Comparison of ENCODE assay signal across 10 cellular contexts in the genomic region with DNA sequence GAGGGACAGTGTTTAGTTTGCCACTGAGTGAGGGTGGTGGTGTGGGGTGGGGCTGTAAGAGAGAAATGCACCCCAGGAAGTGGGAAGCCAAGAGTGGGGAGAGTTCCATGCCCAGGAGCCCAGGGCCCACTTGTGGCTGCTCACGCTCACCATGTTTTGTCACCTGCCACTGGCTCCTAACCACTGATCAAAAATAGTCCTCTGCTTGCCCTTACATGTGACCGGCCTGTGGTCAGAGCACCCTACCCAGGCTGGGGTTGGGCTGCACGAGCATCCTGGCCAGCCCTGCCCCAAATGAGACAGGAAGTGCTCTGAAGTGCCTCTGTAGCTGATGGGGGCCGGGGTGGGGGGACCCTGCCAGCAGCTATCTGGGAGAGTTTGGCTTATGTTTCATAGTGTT.
DNase-seq lines count a peak whose midpoint lies in the region; ATAC-seq lines count a peak whose summit lies in the region.
"Had no signal": no experiment of that assay in that cellular context is flagged by ENCODE, and none has a peak within 500 bp of the region (broad histone marks: within the 10 kb centered on the region; RNA-seq: fewer than 3 reads in every experiment).

No MANE protein-coding gene starts in this region.

- H3K27me3 Mint-ChIP-seq in activated CD4-positive, alpha-beta memory T cell treated with anti-CD3 and anti-CD28 coated beads, Interleukin-2, amount 10 ng/mL, durations not matched to agents 7 days and 5 days = peaks cover 6% of the 10 kb centered on the region
- H3K27me3 Mint-ChIP-seq in stimulated activated naive B cell treated with anti-CD40 and anti-IgM and Interleukin-4, amounts not matched to agents 10 μg/mL and 1 μg/mL and 100 μg/mL, for 72 hours = peaks cover 11 to 16% of the 10 kb centered on the region in 2 donors

- H3K4me3 Mint-ChIP-seq in activated CD4-positive, alpha-beta memory T cell treated with anti-CD3 and anti-CD28 coated beads, Interleukin-2, amount 10 ng/mL, durations not matched to agents 7 days and 5 days = no peak overlapping the region
- peak overlapping the region in 1 of 2 donors; percentile 27 for H3K4me3 Mint-ChIP-seq in stimulated activated naive B cell treated with anti-CD40 and anti-IgM and Interleukin-4, amounts not matched to agents 10 μg/mL and 1 μg/mL and 100 μg/mL, for 72 hours
- H3K4me3 Mint-ChIP-seq: brain had no signal

- H3K9me3 Mint-ChIP-seq in activated CD4-positive, alpha-beta memory T cell treated with anti-CD3 and anti-CD28 coated beads, Interleukin-2, amount 10 ng/mL, durations not matched to agents 7 days and 5 days = no peaks in the 10 kb centered on the region
- H3K9me3 Mint-ChIP-seq in stimulated activated naive B cell treated with anti-CD40 and anti-IgM and Interleukin-4, amounts not matched to agents 10 μg/mL and 1 μg/mL and 100 μg/mL, for 72 hours = no peaks in the 10 kb centered on the region

- no peaks in the 10 kb centered on the region for H3K36me3 Mint-ChIP-seq in activated CD4-positive, alpha-beta memory T cell treated with anti-CD3 and anti-CD28 coated beads, Interleukin-2, amount 10 ng/mL, durations not matched to agents 7 days and 5 days (ENCODE audit: low read depth)
- no peaks in the 10 kb centered on the region for H3K36me3 Mint-ChIP-seq in stimulated activated naive B cell treated with anti-CD40 and anti-IgM and Interleukin-4, amounts not matched to agents 10 μg/mL and 1 μg/mL and 100 μg/mL, for 72 hours
- H3K36me3 Mint-ChIP-seq: brain had no signal

- CTCF ChIA-PET in activated CD4-positive, alpha-beta memory T cell treated with anti-CD3 and anti-CD28 coated beads, Interleukin-2, amount 10 ng/mL, durations not matched to agents 7 days and 5 days (lab: Charles Lee) = interaction anchor here (1.1 to 1.6 kb wide), 2 partner anchors 8 to 10 kb away, joined by 3 to 4 read pairs; no protein-coding TSS in a partner anchor

- peak; percentile 19 for DNase-seq in activated CD8-positive, alpha-beta memory T cell treated with anti-CD3 and anti-CD28 coated beads for 4 hours (ENCODE audit: low read depth in 2 of 2)
- no peak for DNase-seq in activated CD8-positive, alpha-beta memory T cell treated with anti-CD3 and anti-CD28 coated beads, Interleukin-2, amount 50 U/mL, for 4 hours
- peak; percentile 62 for DNase-seq in activated CD4-positive, alpha-beta memory T cell treated with anti-CD3 and anti-CD28 coated beads, Interleukin-2, amount 10 ng/mL, durations not matched to agents 7 days and 5 days
- peak; percentile 47 for DNase-seq in stimulated activated naive B cell treated with anti-CD40 and anti-IgM and Interleukin-4, amounts not matched to agents 10 μg/mL and 1 μg/mL and 100 μg/mL, for 72 hours
- DNase-seq in OCI-M1 (lab: John Stamatoyannopoulos, UW) = no peak
- DNase-seq in NCI-H774 (lab: John Stamatoyannopoulos, UW) = no peak
- no peak for DNase-seq in H4 (ENCODE audit: low spot score)
- DNase-seq: NCI-H1417 treated with DMSO at 0.1 percent for 48 hours had no signal

- peaks cover 39% of the 10 kb centered on the region for H3K4me1 Mint-ChIP-seq in activated CD4-positive, alpha-beta memory T cell treated with anti-CD3 and anti-CD28 coated beads, Interleukin-2, amount 10 ng/mL, durations not matched to agents 7 days and 5 days
- H3K4me1 Mint-ChIP-seq in stimulated activated naive B cell treated with anti-CD40 and anti-IgM and Interleukin-4, amounts not matched to agents 10 μg/mL and 1 μg/mL and 100 μg/mL, for 72 hours = peaks cover 36 to 53% of the 10 kb centered on the region in 2 donors

- no peak overlapping the region for H3K27ac Mint-ChIP-seq in activated CD4-positive, alpha-beta memory T cell treated with anti-CD3 and anti-CD28 coated beads, Interleukin-2, amount 10 ng/mL, durations not matched to agents 7 days and 5 days
- H3K27ac Mint-ChIP-seq in stimulated activated naive B cell treated with anti-CD40 and anti-IgM and Interleukin-4, amounts not matched to agents 10 μg/mL and 1 μg/mL and 100 μg/mL, for 72 hours = no peak overlapping the region

- ATAC-seq in HG03060 (IDR thresholded peaks at IDR 0.05; ENCODE audit: low read depth, unreplicated experiment) = peak; percentile 50
- ATAC-seq in stimulated activated naive B cell treated with anti-CD40 and anti-IgM and Interleukin-4, amounts not matched to agents 10 μg/mL and 1 μg/mL and 100 μg/mL, for 72 hours (replicated peaks) = peak; percentile 52 to 61

- POLR2A ChIA-PET in activated CD4-positive, alpha-beta memory T cell treated with anti-CD3 and anti-CD28 coated beads, Interleukin-2, amount 10 ng/mL, durations not matched to agents 7 days and 5 days (lab: Charles Lee) = interaction anchor here (0.8 to 2.1 kb wide), 4 partner anchors 44 to 590 kb away, joined by 3 to 9 read pairs (median 3); no protein-coding TSS in a partner anchor

Comparison
In these comparisons a context has a peak if more than half of its experiments do, and no peak if none do; other contexts are left out.
1. DNase-seq: peak in activated CD8-positive, alpha-beta memory T cell treated with anti-CD3 and anti-CD28 coated beads for 4 hours (2 of 2), activated CD4-positive, alpha-beta memory T cell treated with anti-CD3 and anti-CD28 coated beads, Interleukin-2, amount 10 ng/mL, durations not matched to agents 7 days and 5 days (single experiment) and stimulated activated naive B cell treated with anti-CD40 and anti-IgM and Interleukin-4, amounts not matched to agents 10 μg/mL and 1 μg/mL and 100 μg/mL, for 72 hours (single experiment); none in activated CD8-positive, alpha-beta memory T cell treated with anti-CD3 and anti-CD28 coated beads, Interleukin-2, amount 50 U/mL, for 4 hours (single experiment), OCI-M1 (single experiment), NCI-H774 (single experiment) and H4 (single experiment).